14 cellular contexts compared by ENCODE assay signal in genomic region chr9:32351845-32352244, GRCh38. TPM values are rescaled to one million over a fixed set of nuclear protein-coding genes. Genes with fewer than 3 reads are reported as not detected.
A peak's percentile ranks its signal among the peaks of the same experiment; 100 is the strongest.
DNase-seq lines count a peak whose midpoint lies in the region; ATAC-seq and TF ChIP-seq lines count a peak whose summit lies in the region.
"Had no signal": no experiment of that assay in that cellular context is flagged by ENCODE, and none has a peak within 500 bp of the region (broad histone marks: within the 10 kb centered on the region; RNA-seq: fewer than 3 reads in every experiment).

No MANE protein-coding gene starts in this region.

- intact Hi-C loops in dorsolateral prefrontal cortex (cut with DNase I): no loop called here

- H2BK120ac ChIP-seq in H9 (ENCODE audit: low read depth, low read length, poor library complexity, severe bottlenecking): no peak overlapping the region

- H3K9me3 ChIP-seq in BLaER1 (no peaks in the 10 kb centered on the region), H9 (ENCODE audit: control insufficient read depth, low read depth, low read length) (no peaks in the 10 kb centered on the region), SJCRH30 (replicated peaks) (no peaks in the 10 kb centered on the region)
- H3K9me3 ChIP-seq: pancreas, upper lobe of right lung had no signal

- H2AK5ac ChIP-seq in H9 (ENCODE audit: insufficient read length, low read length): no peak overlapping the region

- H3K27me3 Mint-ChIP-seq in H9 (ENCODE audit: low read depth) (no peaks in the 10 kb centered on the region), immature natural killer cell (ENCODE audit: low read depth in 3 of 3) (peaks cover 0 to 5% (median 0%) of the 10 kb centered on the region in 3 donors)

- H3K18ac ChIP-seq in H9 (ENCODE audit: insufficient read length, low read depth, low read length): no peak overlapping the region

- H3K27me3 ChIP-seq in BLaER1 (no peaks in the 10 kb centered on the region), H9 (ENCODE audit: insufficient read depth, low read length) (no peaks in the 10 kb centered on the region), SJCRH30 (no peaks in the 10 kb centered on the region), dorsolateral prefrontal cortex (no peaks in the 10 kb centered on the region)
- H3K27me3 ChIP-seq: pancreas, upper lobe of right lung had no signal

- DNase-seq in H9: peak; percentile 79
- DNase-seq in SJCRH30: peak; percentile 7 to 13
- peak; percentile 48 for DNase-seq in iPS DF 19.7 (ENCODE audit: low read depth, low spot score)
- no peak for DNase-seq in immature natural killer cell
- DNase-seq in dorsolateral prefrontal cortex: no peak
- no peak for DNase-seq in SW480 (ENCODE audit: low spot score)
- DNase-seq: activated CD4-positive, CD25-positive, alpha-beta regulatory T cell; activated naive CD4-positive, alpha-beta T cell; effector CD8-positive, alpha-beta T cell; pancreas; upper lobe of right lung had no signal

- no peak overlapping the region for H3K56ac ChIP-seq in H9 (ENCODE audit: insufficient read length, low read depth, low read length)

- no peak overlapping the region for H3K14ac ChIP-seq in H9 (ENCODE audit: insufficient read depth, low read length)

- H3K4me3 Mint-ChIP-seq in H9 (no peak overlapping the region), immature natural killer cell (no peak overlapping the region)
- H3K4me3 Mint-ChIP-seq: IgD-negative memory B cell had no signal

- H3K9me3 Mint-ChIP-seq in H9 (peaks cover 0 to 8% of the 10 kb centered on the region in 2 experiments; a peak in 2 of 5 replicates), immature natural killer cell (no peaks in the 10 kb centered on the region)
- H3K9me3 Mint-ChIP-seq: IgD-negative memory B cell had no signal

- H3K4me3 ChIP-seq in BLaER1 (no peak overlapping the region), SJCRH30 (no peak overlapping the region), dorsolateral prefrontal cortex (no peak overlapping the region)
- H3K4me3 ChIP-seq: pancreas, upper lobe of right lung had no signal

- H3K9ac ChIP-seq in BLaER1 (0 out of 2 replicates have a peak overlapping the region, but pooled peaks have one; percentile 19), H9 (ENCODE audit: extremely low read depth, insufficient read length, low read length) (no peak overlapping the region)

- H3K36me3 ChIP-seq in BLaER1 (no peaks in the 10 kb centered on the region), SJCRH30 (no peaks in the 10 kb centered on the region)
- H3K36me3 ChIP-seq: pancreas, upper lobe of right lung had no signal

- H3K4ac ChIP-seq in H9 (ENCODE audit: low read depth, low read length): no peak overlapping the region

- H3K4me1 ChIP-seq in BLaER1 (no peaks in the 10 kb centered on the region), H9 (ENCODE audit: insufficient read depth, low read length) (no peaks in the 10 kb centered on the region), SJCRH30 (no peaks in the 10 kb centered on the region)
- H3K4me1 ChIP-seq: pancreas, upper lobe of right lung had no signal

- no peak overlapping the region for H2AFZ ChIP-seq in H9 (ENCODE audit: low read length)

- TF ChIP-seq CTCF in H9 (conservative IDR thresholded peaks at IDR 0.05) (peak; percentile 66), dorsolateral prefrontal cortex (IDR thresholded peaks at IDR 0.05 in 54 of 56, conservative IDR thresholded peaks at IDR 0.05 in 2 of 56; ENCODE audit: low read depth in 1 of 56, partially characterized antibody in 56 of 56) (no peak)

- H3T11ph ChIP-seq in H9 (ENCODE audit: low read length): no peak overlapping the region

- H3K23ac ChIP-seq in H9 (ENCODE audit: insufficient read length, low read depth, low read length): no peak overlapping the region

- H2BK20ac ChIP-seq in H9 (ENCODE audit: low read depth, low read length, poor library complexity, severe bottlenecking): no peak overlapping the region

- peaks cover 6 to 27% of the 10 kb centered on the region in 2 experiments for H3K4me1 Mint-ChIP-seq in H9
- no peaks in the 10 kb centered on the region for H3K4me1 Mint-ChIP-seq in immature natural killer cell
- H3K4me1 Mint-ChIP-seq: IgD-negative memory B cell had no signal

- no peak overlapping the region for H2BK5ac ChIP-seq in H9 (ENCODE audit: insufficient read length, low read length)

- H3K23me2 ChIP-seq in H9 (ENCODE audit: insufficient read length, low read depth, low read length, poor library complexity, severe bottlenecking): no peaks in the 10 kb centered on the region

- H3K4me2 ChIP-seq in BLaER1 (no peak overlapping the region), H9 (ENCODE audit: insufficient read depth, insufficient read length, low read length) (no peak overlapping the region)

- H3K27ac ChIP-seq in BLaER1: no peak overlapping the region
- no peak overlapping the region for H3K27ac ChIP-seq in H9 (ENCODE audit: insufficient read length, low read depth, low read length)
- H3K27ac ChIP-seq in SJCRH30: no peak overlapping the region
- no peak overlapping the region for H3K27ac ChIP-seq in dorsolateral prefrontal cortex
- H3K27ac ChIP-seq: pancreas, upper lobe of right lung had no signal

- WGBS in H9 (ENCODE audit: extremely low coverage, insufficient read length, low lambda C conversion rate): no CpG with 5 or more reads among the region's 3 CpGs

- H3K79me1 ChIP-seq in H9 (ENCODE audit: insufficient read depth, low read depth, low read length, poor library complexity, severe bottlenecking): no peaks in the 10 kb centered on the region

- H3K79me2 ChIP-seq in H9 (ENCODE audit: insufficient read depth, low read length): no peaks in the 10 kb centered on the region

- H4K5ac ChIP-seq in H9 (ENCODE audit: insufficient read length, low read depth, low read length): no peak overlapping the region

- H4K20me1 ChIP-seq in BLaER1: no peaks in the 10 kb centered on the region
- no peaks in the 10 kb centered on the region for H4K20me1 ChIP-seq in H9 (ENCODE audit: control insufficient read depth, insufficient read depth, insufficient read length)

- H3K36me3 Mint-ChIP-seq in H9 (ENCODE audit: insufficient read depth in 1 of 3, low read depth in 3 of 3) (peaks cover 0 to 5% (median 0%) of the 10 kb centered on the region in 3 experiments; a peak in 2 of 7 replicates), immature natural killer cell (no peaks in the 10 kb centered on the region)
- H3K36me3 Mint-ChIP-seq: IgD-negative memory B cell had no signal

- ATAC-seq in HG03108 (IDR thresholded peaks at IDR 0.05; ENCODE audit: unreplicated experiment): no peak
- ATAC-seq: pancreas, upper lobe of right lung had no signal

- H2BK15ac ChIP-seq in H9 (ENCODE audit: low read depth, low read length): no peak overlapping the region

- no peak overlapping the region for H4K8ac ChIP-seq in H9 (replicated peaks; ENCODE audit: insufficient read length, low read depth, low read length)

- no peak overlapping the region for H2BK12ac ChIP-seq in H9 (ENCODE audit: insufficient read length, low read depth, low read length)

- H3K27ac Mint-ChIP-seq in H9: peak overlapping the region in 1 of 3 experiments; percentile 24; a peak in 2 of 7 replicates
- H3K27ac Mint-ChIP-seq in immature natural killer cell: no peak overlapping the region
- H3K27ac Mint-ChIP-seq: IgD-negative memory B cell had no signal

- no peak overlapping the region for H4K91ac ChIP-seq in H9 (ENCODE audit: insufficient read length, low read depth, low read length)

RNA-seq across cellular contexts. Expression of gene ACO1, which starts 32.6 kb away (rescaled TPM):
- 44.5 and 45.0 TPM in 2 replicates for total RNA-seq in H9 (2021)
- total RNA-seq in SJCRH30 (2014; rRNA removed; shearing (Covaris generic)): 50.2 and 51.4 TPM in 2 replicates
- polyA plus RNA-seq in immature natural killer cell: 10 to 100 TPM in 2 of 3 donors, 1 to 10 TPM in 1; 6.2 to 16.3 (median 11.8) TPM
- total RNA-seq in dorsolateral prefrontal cortex: 10 to 100 TPM; 17.4 to 32.7 (median 23.5) TPM

Comparison
In these comparisons a context has a peak if more than half of its experiments do, and no peak if none do; other contexts are left out.
1. DNase-seq: peak in H9 (single experiment), SJCRH30 (2 of 2) and iPS DF 19.7 (single experiment); none in immature natural killer cell (0 of 3), dorsolateral prefrontal cortex (0 of 10) and SW480 (single experiment).